Comparison of ENCODE assay signal across 7 cellular contexts in the genomic region with DNA sequence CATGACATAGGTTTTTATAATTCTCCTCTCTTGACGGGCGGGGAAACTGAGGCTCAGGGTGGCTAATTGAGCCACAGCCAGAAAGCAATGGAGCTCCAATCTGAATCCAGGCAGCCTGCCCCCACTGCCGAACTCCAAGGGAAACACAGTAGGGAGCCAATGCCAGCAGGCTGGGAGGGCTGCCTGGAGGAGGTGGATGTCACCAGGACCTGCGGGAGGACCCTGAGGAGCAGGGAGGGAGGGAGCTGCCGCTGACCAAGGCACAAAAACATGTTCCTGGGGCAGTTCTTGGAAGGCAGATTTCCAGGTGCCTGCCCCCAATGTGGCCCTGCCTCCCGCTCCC. TPM values are rescaled to one million over a fixed set of nuclear protein-coding genes. Genes with fewer than 3 reads are reported as not detected.
DNase-seq lines count a peak whose midpoint lies in the region; ATAC-seq and TF ChIP-seq lines count a peak whose summit lies in the region.
"Not testable (repeated sequence)": the region's sequence is repeated elsewhere in the genome, so short reads cannot be mapped to it uniquely, and the experiment has no call there.

No MANE protein-coding gene starts in this region.

- not testable (repeated sequence) for H2BK120ac ChIP-seq in mesenchymal stem cell (ENCODE audit: low read depth, low read length)

- not testable (repeated sequence) for H3K27ac ChIP-seq in DOHH2 (ENCODE audit: low read depth, low read length); mesenchymal stem cell (ENCODE audit: low read length, poor library complexity, severe bottlenecking); parathyroid adenoma
- peak overlapping the region; percentile 97 for H3K27ac ChIP-seq in HUES64 (ENCODE audit: low read depth, low read length)

- not testable (repeated sequence) for H3F3A ChIP-seq in DOHH2 (ENCODE audit: control insufficient read depth, insufficient read depth)

- not testable (repeated sequence) for H3K36me3 ChIP-seq in DOHH2 (ENCODE audit: control insufficient read depth, low read length); HUES64 (ENCODE audit: insufficient read depth, low read length); mesenchymal stem cell (ENCODE audit: control insufficient read depth in 1 of 2, insufficient read depth in 2 of 2, low read depth in 1 of 2, low read length in 2 of 2); parathyroid adenoma (ENCODE audit: control insufficient read depth, insufficient read depth, low read length)

- 11% methylated on average over 6 of the region's 6 CpGs for WGBS in HUES64
- WGBS in mesenchymal stem cell: 25% methylated on average over 4 of the region's 6 CpGs

- peak overlapping the region; percentile 84 for H3K4me3 Mint-ChIP-seq in T-helper 17 cell
- H3K4me3 Mint-ChIP-seq in activated naive CD4-positive, alpha-beta T cell treated with anti-CD3 and anti-CD28 coated beads, Interleukin-2, amount 50 U/mL, for 24 hours: peak overlapping the region; percentile 23
- peak overlapping the region; percentile 46 for H3K4me3 Mint-ChIP-seq in glutamatergic neuron (ENCODE audit: unreplicated experiment)

- H2AK5ac ChIP-seq in mesenchymal stem cell (ENCODE audit: low read length, severe bottlenecking): peak overlapping the region; percentile 51

- not testable (repeated sequence) for H3K9me3 ChIP-seq in DOHH2 (ENCODE audit: control insufficient read depth, insufficient read depth, low read length); HUES64 (ENCODE audit: insufficient read depth, low read depth, low read length); T-helper 17 cell (ENCODE audit: control insufficient read depth, low read length, poor library complexity, severe bottlenecking); mesenchymal stem cell (ENCODE audit: control insufficient read depth, low read length); parathyroid adenoma (ENCODE audit: control insufficient read depth, low read length)

- H3K9me2 ChIP-seq in DOHH2 (replicated peaks; ENCODE audit: control insufficient read depth, low read length): not testable (repeated sequence)

- H3K79me1 ChIP-seq in mesenchymal stem cell (replicated peaks; ENCODE audit: low read length, poor library complexity, severe bottlenecking): not testable (repeated sequence)

- H3K4me1 ChIP-seq in DOHH2 (ENCODE audit: control insufficient read depth, low read length) (peaks cover 35% of the 10 kb centered on the region), mesenchymal stem cell (ENCODE audit: control insufficient read depth, insufficient read depth, low read depth, low read length) (peaks cover 12% of the 10 kb centered on the region)
- H3K4me1 ChIP-seq in HUES64 (ENCODE audit: insufficient read depth, low read length); parathyroid adenoma: not testable (repeated sequence)

- H3K4me2 ChIP-seq in DOHH2 (ENCODE audit: low read length): peak overlapping the region; percentile 55
- peak overlapping the region; percentile 50 for H3K4me2 ChIP-seq in mesenchymal stem cell (ENCODE audit: low read length, poor library complexity, severe bottlenecking)
- H3K4me2 ChIP-seq in parathyroid adenoma (ENCODE audit: low read length): not testable (repeated sequence)

- 0 out of 2 replicates have a peak overlapping the region, but pooled peaks have one; percentile 76 for H3K9ac ChIP-seq in HUES64 (ENCODE audit: low read depth, low read length)
- not testable (repeated sequence) for H3K9ac ChIP-seq in mesenchymal stem cell (ENCODE audit: low read length); parathyroid adenoma

- not testable (repeated sequence) for H3K4me1 Mint-ChIP-seq in T-helper 17 cell; activated naive CD4-positive, alpha-beta T cell treated with anti-CD3 and anti-CD28 coated beads, Interleukin-2, amount 50 U/mL, for 24 hours; glutamatergic neuron (ENCODE audit: low read depth, unreplicated experiment)

- TF ChIP-seq CTCF in DOHH2 (IDR thresholded peaks at IDR 0.05; ENCODE audit: low read depth, low read length, poor library complexity, severe bottlenecking); glutamatergic neuron (IDR thresholded peaks at IDR 0.05; ENCODE audit: partially characterized antibody, unreplicated experiment); parathyroid adenoma (IDR thresholded peaks at IDR 0.05): not testable (repeated sequence)

- not testable (repeated sequence) for H3K27ac Mint-ChIP-seq in T-helper 17 cell; activated naive CD4-positive, alpha-beta T cell treated with anti-CD3 and anti-CD28 coated beads, Interleukin-2, amount 50 U/mL, for 24 hours; glutamatergic neuron (ENCODE audit: unreplicated experiment)

- H3K23ac ChIP-seq in mesenchymal stem cell (ENCODE audit: low read length in 2 of 2): not testable (repeated sequence)

- not testable (repeated sequence) for H2BK12ac ChIP-seq in mesenchymal stem cell (ENCODE audit: low read length in 2 of 2)

- H4K20me1 ChIP-seq in DOHH2 (ENCODE audit: control insufficient read depth, insufficient read depth, low read depth, low read length): not testable (repeated sequence)

- H3K4ac ChIP-seq in mesenchymal stem cell (ENCODE audit: low read depth in 1 of 2, low read length in 2 of 2): not testable (repeated sequence)

- not testable (repeated sequence) for H3K18ac ChIP-seq in mesenchymal stem cell (ENCODE audit: low read depth in 1 of 2, low read length in 2 of 2)

- not testable (repeated sequence) for H3K36me3 Mint-ChIP-seq in T-helper 17 cell (ENCODE audit: low read depth); activated naive CD4-positive, alpha-beta T cell treated with anti-CD3 and anti-CD28 coated beads, Interleukin-2, amount 50 U/mL, for 24 hours; glutamatergic neuron (ENCODE audit: unreplicated experiment)

- not testable (repeated sequence) for H3K27me3 Mint-ChIP-seq in T-helper 17 cell; activated naive CD4-positive, alpha-beta T cell treated with anti-CD3 and anti-CD28 coated beads, Interleukin-2, amount 50 U/mL, for 24 hours; glutamatergic neuron (ENCODE audit: unreplicated experiment)

- ATAC-seq in T-helper 17 cell: not testable (repeated sequence)

- not testable (repeated sequence) for H2AFZ ChIP-seq in mesenchymal stem cell (ENCODE audit: low read depth, low read length)
- peak overlapping the region; percentile 85 for H2AFZ ChIP-seq in parathyroid adenoma

- not testable (repeated sequence) for H3K9me3 Mint-ChIP-seq in activated naive CD4-positive, alpha-beta T cell treated with anti-CD3 and anti-CD28 coated beads, Interleukin-2, amount 50 U/mL, for 24 hours; glutamatergic neuron (ENCODE audit: unreplicated experiment)

- peak overlapping the region; percentile 54; the same call in 1 of the 2 replicates for H3K4me3 ChIP-seq in DOHH2 (ENCODE audit: low read length)
- H3K4me3 ChIP-seq in HUES64 (ENCODE audit: low read length): peak overlapping the region; percentile 58; the same call in 1 of the 2 replicates
- H3K4me3 ChIP-seq in mesenchymal stem cell (ENCODE audit: insufficient read depth in 1 of 2, low read depth in 1 of 2, low read length in 2 of 2); parathyroid adenoma (ENCODE audit: low read depth, low read length): not testable (repeated sequence)

- not testable (repeated sequence) for H4K8ac ChIP-seq in mesenchymal stem cell (ENCODE audit: low read length)

- H2BK15ac ChIP-seq in mesenchymal stem cell (ENCODE audit: low read depth, poor library complexity, severe bottlenecking): not testable (repeated sequence)

- H3K27me3 ChIP-seq in DOHH2 (ENCODE audit: control insufficient read depth, low read length); HUES64 (ENCODE audit: insufficient read depth, low read length); parathyroid adenoma (ENCODE audit: control insufficient read depth, insufficient read depth, low read length): not testable (repeated sequence)
- H3K27me3 ChIP-seq in mesenchymal stem cell (ENCODE audit: control insufficient read depth in 1 of 2, insufficient read depth in 1 of 2, low read length in 2 of 2): peaks cover 0 to 15% of the 10 kb centered on the region in 2 experiments

- not testable (repeated sequence) for H4K91ac ChIP-seq in mesenchymal stem cell (ENCODE audit: low read length)

- DNase-seq in T-helper 17 cell, glutamatergic neuron, mesenchymal stem cell: not testable (repeated sequence)

- not testable (repeated sequence) for H3K14ac ChIP-seq in mesenchymal stem cell (ENCODE audit: low read length in 2 of 2)

- H3K79me2 ChIP-seq in DOHH2 (ENCODE audit: control insufficient read depth, low read length); parathyroid adenoma: not testable (repeated sequence)

- not testable (repeated sequence) for H2BK5ac ChIP-seq in mesenchymal stem cell (ENCODE audit: low read depth, low read length, poor library complexity, severe bottlenecking)

RNA-seq across cellular contexts. Expression of gene ADGRL1, which starts 41.2 kb away (rescaled TPM):
- polyA plus RNA-seq in HUES64 (2013, experiment 1 of 2): 60.2 TPM
- polyA plus RNA-seq in HUES64 (2013, experiment 2 of 2): 61.1 TPM
- total RNA-seq in T-helper 17 cell: 10 to 100 TPM; 14.9 to 30.8 TPM
- 68.1 TPM for total RNA-seq in glutamatergic neuron (ENCODE audit: unreplicated experiment)
- 8.3 TPM for polyA plus RNA-seq in mesenchymal stem cell (2013, experiment 1 of 2)
- 9.0 TPM for polyA plus RNA-seq in mesenchymal stem cell (2013, experiment 2 of 2)

Comparison
In these comparisons a context has a peak if more than half of its experiments do, and no peak if none do; other contexts are left out.
1. H3K4me3 Mint-ChIP-seq: peak in every context shown above with its lines; median percentile 84 in T-helper 17 cell; 46 in glutamatergic neuron; 23 in activated naive CD4-positive, alpha-beta T cell treated with anti-CD3 and anti-CD28 coated beads, Interleukin-2, amount 50 U/mL, for 24 hours.